11 cellular contexts compared by ENCODE assay signal in the genomic region with DNA sequence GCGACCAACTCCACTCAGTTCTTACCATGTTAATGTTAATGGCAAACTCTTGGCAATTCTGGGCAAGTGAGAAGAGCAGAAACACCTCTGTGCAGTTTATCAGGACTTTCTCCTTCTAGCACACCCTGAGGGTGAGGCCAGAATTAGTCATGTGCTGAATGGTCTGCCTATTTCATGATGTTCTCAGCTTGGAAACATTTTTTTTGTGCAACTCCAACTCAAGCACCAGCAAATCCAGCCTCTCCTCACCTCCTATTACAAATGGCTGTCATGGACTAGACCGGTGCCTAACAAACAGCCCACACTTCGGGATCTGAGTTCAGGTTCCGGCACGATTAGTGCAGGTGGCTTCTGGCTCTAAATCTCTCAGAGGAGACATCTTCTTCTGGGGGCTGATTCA.
A peak's percentile ranks its signal among the peaks of the same experiment; 100 is the strongest.
DNase-seq lines count a peak whose midpoint lies in the region; ATAC-seq and TF ChIP-seq lines count a peak whose summit lies in the region.
"Had no signal": no experiment of that assay in that cellular context is flagged by ENCODE, and none has a peak within 500 bp of the region (broad histone marks: within the 10 kb centered on the region; RNA-seq: fewer than 3 reads in every experiment).

No MANE protein-coding gene starts in this region.

- H3K27ac Mint-ChIP-seq in activated naive CD4-positive, alpha-beta T cell treated with anti-CD3 and anti-CD28 coated beads, Interleukin-2, amount 50 U/mL, for 72 hours = no peak overlapping the region
- no peak overlapping the region for H3K27ac Mint-ChIP-seq in activated CD4-positive, alpha-beta T cell treated with anti-CD3 and anti-CD28 coated beads, Interleukin-2, amount 10 ng/mL, durations not matched to agents 24 days and 14 days

- H3K23ac ChIP-seq in neuronal stem cell (ENCODE audit: low read depth, low read length, poor library complexity) = no peak overlapping the region

- no peaks in the 10 kb centered on the region for H3K9me3 Mint-ChIP-seq in activated naive CD4-positive, alpha-beta T cell treated with anti-CD3 and anti-CD28 coated beads, Interleukin-2, amount 50 U/mL, for 72 hours
- peaks cover 11% of the 10 kb centered on the region for H3K9me3 Mint-ChIP-seq in activated CD4-positive, alpha-beta T cell treated with anti-CD3 and anti-CD28 coated beads, Interleukin-2, amount 10 ng/mL, durations not matched to agents 24 days and 14 days
- H3K9me3 Mint-ChIP-seq: naive thymus-derived CD8-positive, alpha-beta T cell had no signal

- H2AK5ac ChIP-seq in neuronal stem cell (ENCODE audit: low read depth, low read length) = peak overlapping the region; percentile 8

- H3K4ac ChIP-seq in neuronal stem cell (ENCODE audit: low read length) = no peak overlapping the region

- no peak overlapping the region for H4K91ac ChIP-seq in neuronal stem cell (ENCODE audit: low read depth, low read length, poor library complexity)

- TF ChIP-seq CTCF in esophagus squamous epithelium (IDR thresholded peaks at IDR 0.05) = no peak

- no peak for DNase-seq in Right ventricle myocardium inferior (ENCODE audit: missing footprints)
- DNase-seq in cardiac septum (ENCODE audit: low spot score) = no peak
- DNase-seq in esophagus squamous epithelium (lab: John Stamatoyannopoulos, UW) = no peak
- no peak for DNase-seq in neuronal stem cell (ENCODE audit: low spot score)
- DNase-seq in activated naive CD4-positive, alpha-beta T cell treated with anti-CD3 and anti-CD28 coated beads, Interleukin-2, amount 50 U/mL, for 72 hours (ENCODE audit: low spot score in 2 of 2) = no peak
- DNase-seq in activated CD4-positive, alpha-beta T cell treated with anti-CD3 and anti-CD28 coated beads, Interleukin-2, amount 10 ng/mL, durations not matched to agents 24 days and 14 days = no peak
- DNase-seq in NCI-H524 treated with DMSO at 0.1 percent for 48 hours (lab: John Stamatoyannopoulos, UW) = no peak
- DNase-seq in NCI-H2081 treated with DMSO at 0.1 percent for 48 hours (lab: John Stamatoyannopoulos, UW) = no peak
- DNase-seq: 8988T; activated CD4-positive, alpha-beta T cell treated with anti-CD3 and anti-CD28 coated beads, Interleukin-2, amount 50 U/mL, for 48 hours; naive thymus-derived CD8-positive, alpha-beta T cell had no signal

- H3K9me3 ChIP-seq in esophagus squamous epithelium (no peaks in the 10 kb centered on the region), neuronal stem cell (replicated peaks in 1 of 2; ENCODE audit: control insufficient read depth in 2 of 2, insufficient read depth in 1 of 2, low read depth in 1 of 2, low read length in 2 of 2) (peaks cover 0 to 3% of the 10 kb centered on the region in 2 donors)

- peaks cover 59 to 91% (median 62%) of the 10 kb centered on the region in 3 donors for H3K4me1 ChIP-seq in esophagus squamous epithelium
- H3K4me1 ChIP-seq in neuronal stem cell (ENCODE audit: control insufficient read depth in 2 of 2, insufficient read depth in 1 of 2, low read depth in 1 of 2, low read length in 2 of 2) = peaks cover 23 to 29% of the 10 kb centered on the region in 2 donors

- H3K4me2 ChIP-seq in neuronal stem cell (ENCODE audit: insufficient read depth, low read length, poor library complexity, severe bottlenecking) = no peak overlapping the region

- peak overlapping the region; percentile 2 for H2BK15ac ChIP-seq in neuronal stem cell (ENCODE audit: low read length)

- no peaks in the 10 kb centered on the region for H3K79me1 ChIP-seq in neuronal stem cell (ENCODE audit: low read depth, low read length)

- H2BK120ac ChIP-seq in neuronal stem cell (ENCODE audit: low read depth, low read length) = no peak overlapping the region

- no peak for TF ChIP-seq POLR2A in esophagus squamous epithelium (IDR thresholded peaks at IDR 0.05)

- H2AFZ ChIP-seq in neuronal stem cell (ENCODE audit: low read length) = no peak overlapping the region

- H3K18ac ChIP-seq in neuronal stem cell (ENCODE audit: low read length) = peak overlapping the region; percentile 42

- peaks cover 6% of the 10 kb centered on the region for H3K4me1 Mint-ChIP-seq in activated CD4-positive, alpha-beta T cell treated with anti-CD3 and anti-CD28 coated beads, Interleukin-2, amount 10 ng/mL, durations not matched to agents 24 days and 14 days

- H3K27me3 Mint-ChIP-seq in activated CD4-positive, alpha-beta T cell treated with anti-CD3 and anti-CD28 coated beads, Interleukin-2, amount 10 ng/mL, durations not matched to agents 24 days and 14 days = no peaks in the 10 kb centered on the region
- H3K27me3 Mint-ChIP-seq: naive thymus-derived CD8-positive, alpha-beta T cell had no signal

- H3K36me3 Mint-ChIP-seq in activated naive CD4-positive, alpha-beta T cell treated with anti-CD3 and anti-CD28 coated beads, Interleukin-2, amount 50 U/mL, for 72 hours = no peaks in the 10 kb centered on the region
- no peaks in the 10 kb centered on the region for H3K36me3 Mint-ChIP-seq in activated CD4-positive, alpha-beta T cell treated with anti-CD3 and anti-CD28 coated beads, Interleukin-2, amount 10 ng/mL, durations not matched to agents 24 days and 14 days (ENCODE audit: low read depth)

- peak overlapping the region in 1 of 4 donors; percentile 3 for H3K4me3 ChIP-seq in esophagus squamous epithelium
- H3K4me3 ChIP-seq in neuronal stem cell (ENCODE audit: low read length in 2 of 2) = no peak overlapping the region

- no peak overlapping the region for H2BK5ac ChIP-seq in neuronal stem cell (ENCODE audit: low read length)

- intact Hi-C loops in Right ventricle myocardium inferior (cut with DNase I) = loop anchor here (5.0 kb wide), 3 partner anchors 80 to 155 kb away; no protein-coding TSS in a partner anchor
- intact Hi-C loops in cardiac septum (cut with DNase I) = loop anchor here (5.0 kb wide), 2 partner anchors 115 to 245 kb away; a partner anchor contains a TSS
- intact Hi-C loops in esophagus squamous epithelium (cut with DNase I) = loop anchor here (10.0 kb wide), 2 partner anchors 128 to 238 kb away; no protein-coding TSS in a partner anchor
- intact Hi-C loops in activated CD4-positive, alpha-beta T cell treated with anti-CD3 and anti-CD28 coated beads, Interleukin-2, amount 10 ng/mL, durations not matched to agents 24 days and 14 days (cut with micrococcal nuclease) = no loop called here

- H3K27ac ChIP-seq in esophagus squamous epithelium = peak overlapping the region; percentile 94 to 99 (median 96)
- no peak overlapping the region for H3K27ac ChIP-seq in neuronal stem cell (replicated peaks; ENCODE audit: low read length)

- no peak overlapping the region for H3K14ac ChIP-seq in neuronal stem cell (ENCODE audit: low read length)

- H3K4me3 Mint-ChIP-seq in activated CD4-positive, alpha-beta T cell treated with anti-CD3 and anti-CD28 coated beads, Interleukin-2, amount 10 ng/mL, durations not matched to agents 24 days and 14 days = no peak overlapping the region
- H3K4me3 Mint-ChIP-seq: naive thymus-derived CD8-positive, alpha-beta T cell had no signal

- no peak overlapping the region for H3K9ac ChIP-seq in neuronal stem cell (ENCODE audit: low read depth, low read length, poor library complexity)

- H2BK12ac ChIP-seq in neuronal stem cell (ENCODE audit: low read length) = no peak overlapping the region

- WGBS in esophagus squamous epithelium, 2 donors = 41 to 58% methylated on average over 5 of the region's 5 CpGs
- WGBS in neuronal stem cell (ENCODE audit: extremely low coverage in 2 of 2, insufficient read length in 2 of 2, insufficient replicate concordance in 1 of 2), 2 donors = no CpG with 5 or more reads among the region's 5 CpGs

- no peaks in the 10 kb centered on the region for H3K27me3 ChIP-seq in esophagus squamous epithelium
- H3K27me3 ChIP-seq in neuronal stem cell (ENCODE audit: control insufficient read depth in 3 of 3, insufficient read depth in 3 of 3, low read depth in 1 of 3, low read length in 3 of 3) = no peaks in the 10 kb centered on the region

- H3K36me3 ChIP-seq in esophagus squamous epithelium = no peaks in the 10 kb centered on the region
- H3K36me3 ChIP-seq in neuronal stem cell (replicated peaks in 1 of 2; ENCODE audit: control insufficient read depth in 2 of 2, insufficient read depth in 2 of 2, low read length in 2 of 2) = no peaks in the 10 kb centered on the region

- H4K8ac ChIP-seq in neuronal stem cell (ENCODE audit: low read depth, low read length) = no peak overlapping the region

- ATAC-seq in Right ventricle myocardium inferior = peak; percentile 1
- no peak for ATAC-seq in activated naive CD4-positive, alpha-beta T cell treated with anti-CD3 and anti-CD28 coated beads, Interleukin-2, amount 50 U/mL, for 72 hours
- ATAC-seq: naive thymus-derived CD8-positive, alpha-beta T cell had no signal
